Comparison of ENCODE assay signal across 18 cellular contexts in genomic region chr2:188383158-188383557, GRCh38.
A peak's percentile ranks its signal among the peaks of the same experiment; 100 is the strongest.
DNase-seq lines count a peak whose midpoint lies in the region; ATAC-seq and TF ChIP-seq lines count a peak whose summit lies in the region.
"Had no signal": no experiment of that assay in that cellular context is flagged by ENCODE, and none has a peak within 500 bp of the region (broad histone marks: within the 10 kb centered on the region; RNA-seq: fewer than 3 reads in every experiment).

No MANE protein-coding gene starts in this region.

- H2BK5ac ChIP-seq in H9 (ENCODE audit: insufficient read length, low read length), result no peak overlapping the region

- H3K79me1 ChIP-seq in H9 (ENCODE audit: insufficient read depth, low read depth, low read length, poor library complexity, severe bottlenecking), result peaks cover under 1% of the 10 kb centered on the region

- H3K36me3 Mint-ChIP-seq in HFFc6 (ENCODE audit: low read depth) (peaks cover 35% of the 10 kb centered on the region), H9 (ENCODE audit: insufficient read depth in 1 of 3, low read depth in 3 of 3) (peaks cover 45 to 51% (median 49%) of the 10 kb centered on the region in 3 experiments)
- H3K36me3 Mint-ChIP-seq: IgD-negative memory B cell had no signal

- H3K18ac ChIP-seq in H9 (ENCODE audit: insufficient read length, low read depth, low read length), result no peak overlapping the region

- TF ChIP-seq CTCF in HFFc6 (IDR thresholded peaks at IDR 0.05) (no peak), fibroblast of villous mesenchyme (IDR thresholded peaks at IDR 0.05; ENCODE audit: insufficient read depth, low read depth, low read length) (no peak), gastrocnemius medialis (IDR thresholded peaks at IDR 0.05 in 4 of 5, conservative IDR thresholded peaks at IDR 0.05 in 1 of 5) (no peak), H9 (conservative IDR thresholded peaks at IDR 0.05) (no peak)

- H4K8ac ChIP-seq in H9 (replicated peaks; ENCODE audit: insufficient read length, low read depth, low read length), result no peak overlapping the region

- in situ Hi-C loops in gastrocnemius medialis (cut with MboI; ENCODE audit: low sequenced_read_pairs in 4 of 4), result no loop called here

- H3K4me3 Mint-ChIP-seq in HFFc6 (no peak overlapping the region; the same call in 1 of the 2 replicates), H9 (no peak overlapping the region)
- H3K4me3 Mint-ChIP-seq: IgD-negative memory B cell, memory B cell, neural crest cell, WTC11 had no signal

- H3K9ac ChIP-seq in adipocyte (ENCODE audit: low read length) (peak overlapping the region; percentile 32), H9 (ENCODE audit: extremely low read depth, insufficient read length, low read length) (no peak overlapping the region)

- H3T11ph ChIP-seq in H9 (ENCODE audit: low read length), result no peak overlapping the region

- WGBS in H9 (ENCODE audit: extremely low coverage, insufficient read length, low lambda C conversion rate), result no CpG with 5 or more reads among the region's 1 CpG

- H4K5ac ChIP-seq in H9 (ENCODE audit: insufficient read length, low read depth, low read length), result no peak overlapping the region

- no peak overlapping the region for H4K91ac ChIP-seq in H9 (ENCODE audit: insufficient read length, low read depth, low read length)

- no peaks in the 10 kb centered on the region for H3K23me2 ChIP-seq in H9 (ENCODE audit: insufficient read length, low read depth, low read length, poor library complexity, severe bottlenecking)

- peaks cover 3% of the 10 kb centered on the region for H3K27me3 Mint-ChIP-seq in HFFc6 (ENCODE audit: insufficient read depth)
- peaks cover 2% of the 10 kb centered on the region; the same call in 1 of the 2 replicates for H3K27me3 Mint-ChIP-seq in H9 (ENCODE audit: low read depth)
- H3K27me3 Mint-ChIP-seq: IgD-negative memory B cell, memory B cell had no signal

- DNase-seq in HFFc6, result no peak
- no peak for DNase-seq in adipocyte (ENCODE audit: low read depth)
- peak; percentile 48 for DNase-seq in fibroblast of villous mesenchyme (ENCODE audit: low read depth)
- DNase-seq in gastrocnemius medialis, result no peak
- no peak for DNase-seq in H9
- no peak for DNase-seq in activated gamma-delta T cell (lab: John Stamatoyannopoulos, UW)
- DNase-seq in occipital lobe (lab: John Stamatoyannopoulos, UW), result no peak
- DNase-seq: activated naive CD4-positive, alpha-beta T cell treated with Interleukin-2 at 50 U/mL for 16 hours; GOT3; NCI-H1105; NCI-H345; right lobe of liver; stimulated activated naive CD8-positive, alpha-beta T cell treated with anti-CD3 and anti-CD28 coated beads, Interleukin-15, Interleukin-2, amounts not matched to agents 100 U/mL and 50 U/mL, for 24 hours had no signal

- H3K4ac ChIP-seq in H9 (ENCODE audit: low read depth, low read length), result no peak overlapping the region

- H3K4me1 Mint-ChIP-seq in HFFc6 (ENCODE audit: low read depth) (peaks cover 48% of the 10 kb centered on the region), H9 (peaks cover 7 to 9% of the 10 kb centered on the region in 2 experiments)
- H3K4me1 Mint-ChIP-seq: memory B cell had no signal

- intact Hi-C loops in gastrocnemius medialis (cut with DNase I; ENCODE audit: low total_unique reads), result no loop called here

- H3K56ac ChIP-seq in H9 (ENCODE audit: insufficient read length, low read depth, low read length), result no peak overlapping the region

- no peak overlapping the region for H2BK15ac ChIP-seq in H9 (ENCODE audit: low read depth, low read length)

- H3K14ac ChIP-seq in H9 (ENCODE audit: insufficient read depth, low read length), result no peak overlapping the region

- H2BK120ac ChIP-seq in H9 (ENCODE audit: low read depth, low read length, poor library complexity, severe bottlenecking), result no peak overlapping the region

- no peak overlapping the region for H2AFZ ChIP-seq in H9 (ENCODE audit: low read length)

- ATAC-seq in gastrocnemius medialis (no peak), HG03469 (IDR thresholded peaks at IDR 0.05; ENCODE audit: unreplicated experiment) (no peak)
- ATAC-seq: stimulated activated naive CD8-positive, alpha-beta T cell treated with anti-CD3 and anti-CD28 coated beads, Interleukin-15, Interleukin-2, amounts not matched to agents 100 U/mL and 50 U/mL, for 24 hours; WTC11 had no signal

- peak overlapping the region; percentile 76 for H3K4me3 ChIP-seq in adipocyte (ENCODE audit: low read length)
- peak overlapping the region; percentile 33 for H3K4me3 ChIP-seq in fibroblast of villous mesenchyme (ENCODE audit: low read depth, low read length)
- peak overlapping the region; percentile 15 to 49 (median 41) for H3K4me3 ChIP-seq in gastrocnemius medialis
- H3K4me3 ChIP-seq: right lobe of liver had no signal

- H3K4me2 ChIP-seq in H9 (ENCODE audit: insufficient read depth, insufficient read length, low read length), result no peak overlapping the region

- H3K23ac ChIP-seq in H9 (ENCODE audit: insufficient read length, low read depth, low read length), result no peak overlapping the region

- H4K20me1 ChIP-seq in H9 (ENCODE audit: control insufficient read depth, insufficient read depth, insufficient read length), result no peaks in the 10 kb centered on the region

- H2BK12ac ChIP-seq in H9 (ENCODE audit: insufficient read length, low read depth, low read length), result no peak overlapping the region

- H3K27me3 ChIP-seq in adipocyte (replicated peaks; ENCODE audit: control insufficient read depth, insufficient read depth, low read length), result no peaks in the 10 kb centered on the region
- no peaks in the 10 kb centered on the region for H3K27me3 ChIP-seq in gastrocnemius medialis
- H3K27me3 ChIP-seq in H9 (ENCODE audit: insufficient read depth, low read length), result no peaks in the 10 kb centered on the region
- H3K27me3 ChIP-seq: right lobe of liver had no signal

- H2AK5ac ChIP-seq in H9 (ENCODE audit: insufficient read length, low read length), result no peak overlapping the region

- H3K27ac ChIP-seq in gastrocnemius medialis, result peak overlapping the region in 3 of 4 donors; percentile 23 to 53 (median 42)
- no peak overlapping the region for H3K27ac ChIP-seq in H9 (ENCODE audit: insufficient read length, low read depth, low read length)
- H3K27ac ChIP-seq: right lobe of liver had no signal

- H2BK20ac ChIP-seq in H9 (ENCODE audit: low read depth, low read length, poor library complexity, severe bottlenecking), result no peak overlapping the region

- H3K4me1 ChIP-seq in adipocyte (ENCODE audit: control insufficient read depth, insufficient read depth, low read length) (peaks cover 11% of the 10 kb centered on the region), gastrocnemius medialis (peaks cover 23 to 27% of the 10 kb centered on the region in 2 donors), H9 (ENCODE audit: insufficient read depth, low read length) (no peaks in the 10 kb centered on the region; the same call in 1 of the 2 replicates)
- H3K4me1 ChIP-seq: right lobe of liver had no signal

- H3K27ac Mint-ChIP-seq in HFFc6, result peak overlapping the region; percentile 80
- no peak overlapping the region for H3K27ac Mint-ChIP-seq in H9
- H3K27ac Mint-ChIP-seq: IgD-negative memory B cell, memory B cell, WTC11 had no signal

- H3K9me3 ChIP-seq in adipocyte (ENCODE audit: control insufficient read depth, low read length), result peaks cover 9% of the 10 kb centered on the region
- H3K9me3 ChIP-seq in gastrocnemius medialis, result no peaks in the 10 kb centered on the region
- H3K9me3 ChIP-seq in H9 (ENCODE audit: control insufficient read depth, low read depth, low read length), result peaks cover 23% of the 10 kb centered on the region
- H3K9me3 ChIP-seq: right lobe of liver had no signal

- H3K36me3 ChIP-seq in adipocyte (ENCODE audit: control insufficient read depth, insufficient read depth, low read length, severe bottlenecking), result peaks cover 6% of the 10 kb centered on the region
- H3K36me3 ChIP-seq in gastrocnemius medialis, result no peaks in the 10 kb centered on the region
- H3K36me3 ChIP-seq: right lobe of liver had no signal

- TF ChIP-seq POLR2A in gastrocnemius medialis (IDR thresholded peaks at IDR 0.05), result no peak

- H3K9me3 Mint-ChIP-seq in HFFc6 (peaks cover 23% of the 10 kb centered on the region), H9 (peaks cover 34 to 36% of the 10 kb centered on the region in 2 experiments)

- peaks cover 3% of the 10 kb centered on the region; the same call in 1 of the 2 replicates for H3K79me2 ChIP-seq in H9 (ENCODE audit: insufficient read depth, low read length)
